Comparison of ENCODE assay signal across 26 cellular contexts in genomic region chr6:57075092-57075491, GRCh38.
"Had no signal": no experiment of that assay in that cellular context is flagged by ENCODE, and none has a peak within 500 bp of the region (broad histone marks: within the 10 kb centered on the region; RNA-seq: fewer than 3 reads in every experiment).

No MANE protein-coding gene starts in this region.

- H3K36me3 Mint-ChIP-seq: natural killer cell treated with Interleukin-12 subunit alpha and Interleukin-12 subunit beta and Interleukin-15 and Interleukin-18, amount 100 ng/mL, for 72 hours had no signal

- H3K27ac ChIP-seq: ascending aorta, brain microvascular endothelial cell, coronary artery, esophagus squamous epithelium, gastroesophageal sphincter, sigmoid colon, thoracic aorta, upper lobe of left lung, WERI-Rb-1 had no signal

- DNase-seq: activated CD4-positive, alpha-beta T cell treated with anti-CD3 and anti-CD28 coated beads, Interleukin-2, amount 50 U/mL, for 1 hour; activated CD4-positive, CD25-positive, alpha-beta regulatory T cell treated with anti-CD3 and anti-CD28 coated beads, Interleukin-2, amount 50 U/mL, for 72 hours; activated CD8-positive, alpha-beta T cell treated with anti-CD3 and anti-CD28 coated beads, Interleukin-2, amount 10 ng/mL, durations not matched to agents 7 days and 5 days; activated gamma-delta T cell treated with Interleukin-2 at 50 U/mL for 16 hours; brain microvascular endothelial cell; endodermal cell; esophagus squamous epithelium; head of caudate nucleus; hypothalamus; islet precursor cell; left cardiac atrium; retina; sigmoid colon; stimulated activated CD4-positive, alpha-beta T cell treated with anti-CD3 and anti-CD28 coated beads, Interleukin-4, amount 100 ng/mL, for 1 hour; stimulated activated naive CD4-positive, alpha-beta T cell treated with Interleukin-2 at 50 U/mL for 16 hours; upper lobe of left lung; WERI-Rb-1 had no signal

- H3K36me3 ChIP-seq: ascending aorta, brain microvascular endothelial cell, esophagus squamous epithelium, sigmoid colon, thoracic aorta, upper lobe of left lung, WERI-Rb-1 had no signal

- H3K27me3 Mint-ChIP-seq: natural killer cell treated with Interleukin-12 subunit alpha and Interleukin-12 subunit beta and Interleukin-15 and Interleukin-18, amount 100 ng/mL, for 72 hours; progenitor cell of endocrine pancreas had no signal

- H3K4me1 Mint-ChIP-seq: endodermal cell had no signal

- H3K4me3 Mint-ChIP-seq: activated CD8-positive, alpha-beta T cell treated with anti-CD3 and anti-CD28 coated beads, Interleukin-2, amount 10 ng/mL, durations not matched to agents 7 days and 5 days; activated T-helper 1 cell treated with anti-CD3 and anti-CD28 coated beads, Interleukin-12 subunit alpha, Interleukin-12 subunit beta, Interleukin-2, Interleukin-4 antibody, amounts not matched to agents 30 ng/mL and 10 ng/mL and 1 ng/mL, durations not matched to agents 14 hours and 24 hours and 36 hours; endodermal cell; natural killer cell treated with Interleukin-12 subunit alpha and Interleukin-12 subunit beta and Interleukin-15 and Interleukin-18, amount 100 ng/mL, for 72 hours; T-helper 2 cell treated with Interferon-gamma antibody and Interleukin-4, amounts not matched to agents 5 μg/mL and 100 μg/mL, for 36 hours had no signal

- H3K9me3 ChIP-seq: ascending aorta, esophagus squamous epithelium, gastroesophageal sphincter, sigmoid colon, thoracic aorta, upper lobe of left lung had no signal

- H3K27ac Mint-ChIP-seq: activated CD8-positive, alpha-beta T cell treated with anti-CD3 and anti-CD28 coated beads, Interleukin-2, amount 10 ng/mL, durations not matched to agents 7 days and 5 days; activated naive CD4-positive, alpha-beta T cell treated with anti-CD3 and anti-CD28 coated beads, Interleukin-2, amount 50 U/mL, for 72 hours; activated T-helper 1 cell treated with anti-CD3 and anti-CD28 coated beads, Interleukin-12 subunit alpha, Interleukin-12 subunit beta, Interleukin-2, Interleukin-4 antibody, amounts not matched to agents 30 ng/mL and 10 ng/mL and 1 ng/mL, durations not matched to agents 14 hours and 24 hours and 36 hours; endodermal cell; natural killer cell treated with Interleukin-12 subunit alpha and Interleukin-12 subunit beta and Interleukin-15 and Interleukin-18, amount 100 ng/mL, for 72 hours; progenitor cell of endocrine pancreas; T-helper 2 cell treated with Interferon-gamma antibody and Interleukin-4, amounts not matched to agents 5 μg/mL and 100 μg/mL, for 36 hours had no signal

- ATAC-seq: activated CD8-positive, alpha-beta T cell treated with anti-CD3 and anti-CD28 coated beads, Interleukin-2, amount 10 ng/mL, durations not matched to agents 7 days and 5 days; activated naive CD4-positive, alpha-beta T cell treated with anti-CD3 and anti-CD28 coated beads, Interleukin-2, amount 50 U/mL, for 72 hours; gastroesophageal sphincter; left cardiac atrium; natural killer cell treated with Interleukin-12 subunit alpha and Interleukin-12 subunit beta and Interleukin-15 and Interleukin-18, amount 100 ng/mL, for 72 hours had no signal

- H3K4me1 ChIP-seq: ascending aorta, esophagus squamous epithelium, gastroesophageal sphincter, sigmoid colon, upper lobe of left lung had no signal

- H3K27me3 ChIP-seq: ascending aorta, brain microvascular endothelial cell, esophagus squamous epithelium, gastroesophageal sphincter, sigmoid colon, upper lobe of left lung had no signal

- H3K4me3 ChIP-seq: ascending aorta, coronary artery, esophagus squamous epithelium, gastroesophageal sphincter, sigmoid colon, thoracic aorta, upper lobe of left lung had no signal

- H3K9me3 Mint-ChIP-seq: natural killer cell treated with Interleukin-12 subunit alpha and Interleukin-12 subunit beta and Interleukin-15 and Interleukin-18, amount 100 ng/mL, for 72 hours had no signal
